2 cellular contexts compared by ENCODE assay signal in genomic region chr14:99660794-99661193, GRCh38.
TF ChIP-seq lines count a peak whose summit lies in the region.

No MANE protein-coding gene starts in this region.

TF ChIP-seq in GM23338, 12 proteins besides CTCF, POLR2A, EP300 and RAD21:
- TF ChIP-seq EZH2phosphoT487 (IDR thresholded peaks at IDR 0.05; ENCODE audit: unreplicated experiment) = no peak
- TF ChIP-seq, protein P1, sequence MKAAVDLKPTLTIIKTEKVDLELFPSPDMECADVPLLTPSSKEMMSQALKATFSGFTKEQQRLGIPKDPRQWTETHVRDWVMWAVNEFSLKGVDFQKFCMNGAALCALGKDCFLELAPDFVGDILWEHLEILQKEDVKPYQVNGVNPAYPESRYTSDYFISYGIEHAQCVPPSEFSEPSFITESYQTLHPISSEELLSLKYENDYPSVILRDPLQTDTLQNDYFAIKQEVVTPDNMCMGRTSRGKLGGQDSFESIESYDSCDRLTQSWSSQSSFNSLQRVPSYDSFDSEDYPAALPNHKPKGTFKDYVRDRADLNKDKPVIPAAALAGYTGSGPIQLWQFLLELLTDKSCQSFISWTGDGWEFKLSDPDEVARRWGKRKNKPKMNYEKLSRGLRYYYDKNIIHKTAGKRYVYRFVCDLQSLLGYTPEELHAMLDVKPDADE (IDR thresholded peaks at IDR 0.05) = no peak
- no peak for TF ChIP-seq EZH2 (IDR thresholded peaks at IDR 0.05; ENCODE audit: low read depth, unreplicated experiment)
- TF ChIP-seq STAT1 (IDR thresholded peaks at IDR 0.05; ENCODE audit: unreplicated experiment) = no peak
- TF ChIP-seq NANOG (IDR thresholded peaks at IDR 0.05; ENCODE audit: borderline replicate concordance) = no peak
- no peak for TF ChIP-seq ZNF331 (CRISPR knock-in tag; IDR thresholded peaks at IDR 0.05; ENCODE audit: low read depth)
- TF ChIP-seq JUNB (IDR thresholded peaks at IDR 0.05; ENCODE audit: unreplicated experiment) = no peak
- no peak for TF ChIP-seq ZNF462 (CRISPR knock-in tag; IDR thresholded peaks at IDR 0.05)
- TF ChIP-seq, protein P2, sequence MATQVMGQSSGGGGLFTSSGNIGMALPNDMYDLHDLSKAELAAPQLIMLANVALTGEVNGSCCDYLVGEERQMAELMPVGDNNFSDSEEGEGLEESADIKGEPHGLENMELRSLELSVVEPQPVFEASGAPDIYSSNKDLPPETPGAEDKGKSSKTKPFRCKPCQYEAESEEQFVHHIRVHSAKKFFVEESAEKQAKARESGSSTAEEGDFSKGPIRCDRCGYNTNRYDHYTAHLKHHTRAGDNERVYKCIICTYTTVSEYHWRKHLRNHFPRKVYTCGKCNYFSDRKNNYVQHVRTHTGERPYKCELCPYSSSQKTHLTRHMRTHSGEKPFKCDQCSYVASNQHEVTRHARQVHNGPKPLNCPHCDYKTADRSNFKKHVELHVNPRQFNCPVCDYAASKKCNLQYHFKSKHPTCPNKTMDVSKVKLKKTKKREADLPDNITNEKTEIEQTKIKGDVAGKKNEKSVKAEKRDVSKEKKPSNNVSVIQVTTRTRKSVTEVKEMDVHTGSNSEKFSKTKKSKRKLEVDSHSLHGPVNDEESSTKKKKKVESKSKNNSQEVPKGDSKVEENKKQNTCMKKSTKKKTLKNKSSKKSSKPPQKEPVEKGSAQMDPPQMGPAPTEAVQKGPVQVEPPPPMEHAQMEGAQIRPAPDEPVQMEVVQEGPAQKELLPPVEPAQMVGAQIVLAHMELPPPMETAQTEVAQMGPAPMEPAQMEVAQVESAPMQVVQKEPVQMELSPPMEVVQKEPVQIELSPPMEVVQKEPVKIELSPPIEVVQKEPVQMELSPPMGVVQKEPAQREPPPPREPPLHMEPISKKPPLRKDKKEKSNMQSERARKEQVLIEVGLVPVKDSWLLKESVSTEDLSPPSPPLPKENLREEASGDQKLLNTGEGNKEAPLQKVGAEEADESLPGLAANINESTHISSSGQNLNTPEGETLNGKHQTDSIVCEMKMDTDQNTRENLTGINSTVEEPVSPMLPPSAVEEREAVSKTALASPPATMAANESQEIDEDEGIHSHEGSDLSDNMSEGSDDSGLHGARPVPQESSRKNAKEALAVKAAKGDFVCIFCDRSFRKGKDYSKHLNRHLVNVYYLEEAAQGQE (IDR thresholded peaks at IDR 0.05; ENCODE audit: unreplicated experiment) = no peak
- TF ChIP-seq POLR2AphosphoS5 (IDR thresholded peaks at IDR 0.05; ENCODE audit: low read depth) = no peak
- TF ChIP-seq CREB1 (CRISPR knock-in tag; IDR thresholded peaks at IDR 0.05; ENCODE audit: low read depth) = no peak
- no peak for TF ChIP-seq ZNF114 (CRISPR knock-in tag; IDR thresholded peaks at IDR 0.05)

TF ChIP-seq in IMR-90, 13 proteins besides CTCF, POLR2A, EP300 and RAD21:
- TF ChIP-seq BHLHE40 (IDR thresholded peaks at IDR 0.05; ENCODE audit: low read depth, low read length) (no peak), RFX5 (IDR thresholded peaks at IDR 0.05; ENCODE audit: low read depth, low read length) (no peak), USF2 (IDR thresholded peaks at IDR 0.05; ENCODE audit: low read depth, low read length) (no peak), NFE2L2 (IDR thresholded peaks at IDR 0.05; ENCODE audit: low read depth, low read length) (no peak), CHD1 (IDR thresholded peaks at IDR 0.05; ENCODE audit: low read depth, low read length) (no peak), CEBPB (IDR thresholded peaks at IDR 0.05; ENCODE audit: low read depth, low read length) (no peak), SMC3 (IDR thresholded peaks at IDR 0.05; ENCODE audit: low read depth, low read length) (no peak), FOS (IDR thresholded peaks at IDR 0.05; ENCODE audit: low read depth, low read length) (no peak), MAZ (IDR thresholded peaks at IDR 0.05; ENCODE audit: borderline replicate concordance, low read depth, low read length) (no peak), MAFK (IDR thresholded peaks at IDR 0.05; ENCODE audit: low read depth, low read length) (no peak)
- TF ChIP-seq, protein P3, sequence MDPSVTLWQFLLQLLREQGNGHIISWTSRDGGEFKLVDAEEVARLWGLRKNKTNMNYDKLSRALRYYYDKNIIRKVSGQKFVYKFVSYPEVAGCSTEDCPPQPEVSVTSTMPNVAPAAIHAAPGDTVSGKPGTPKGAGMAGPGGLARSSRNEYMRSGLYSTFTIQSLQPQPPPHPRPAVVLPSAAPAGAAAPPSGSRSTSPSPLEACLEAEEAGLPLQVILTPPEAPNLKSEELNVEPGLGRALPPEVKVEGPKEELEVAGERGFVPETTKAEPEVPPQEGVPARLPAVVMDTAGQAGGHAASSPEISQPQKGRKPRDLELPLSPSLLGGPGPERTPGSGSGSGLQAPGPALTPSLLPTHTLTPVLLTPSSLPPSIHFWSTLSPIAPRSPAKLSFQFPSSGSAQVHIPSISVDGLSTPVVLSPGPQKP (IDR thresholded peaks at IDR 0.05; ENCODE audit: borderline replicate concordance, low read depth, low read length) = no peak
